ENCODE assay signal across 1 cellular context in the genomic region with DNA sequence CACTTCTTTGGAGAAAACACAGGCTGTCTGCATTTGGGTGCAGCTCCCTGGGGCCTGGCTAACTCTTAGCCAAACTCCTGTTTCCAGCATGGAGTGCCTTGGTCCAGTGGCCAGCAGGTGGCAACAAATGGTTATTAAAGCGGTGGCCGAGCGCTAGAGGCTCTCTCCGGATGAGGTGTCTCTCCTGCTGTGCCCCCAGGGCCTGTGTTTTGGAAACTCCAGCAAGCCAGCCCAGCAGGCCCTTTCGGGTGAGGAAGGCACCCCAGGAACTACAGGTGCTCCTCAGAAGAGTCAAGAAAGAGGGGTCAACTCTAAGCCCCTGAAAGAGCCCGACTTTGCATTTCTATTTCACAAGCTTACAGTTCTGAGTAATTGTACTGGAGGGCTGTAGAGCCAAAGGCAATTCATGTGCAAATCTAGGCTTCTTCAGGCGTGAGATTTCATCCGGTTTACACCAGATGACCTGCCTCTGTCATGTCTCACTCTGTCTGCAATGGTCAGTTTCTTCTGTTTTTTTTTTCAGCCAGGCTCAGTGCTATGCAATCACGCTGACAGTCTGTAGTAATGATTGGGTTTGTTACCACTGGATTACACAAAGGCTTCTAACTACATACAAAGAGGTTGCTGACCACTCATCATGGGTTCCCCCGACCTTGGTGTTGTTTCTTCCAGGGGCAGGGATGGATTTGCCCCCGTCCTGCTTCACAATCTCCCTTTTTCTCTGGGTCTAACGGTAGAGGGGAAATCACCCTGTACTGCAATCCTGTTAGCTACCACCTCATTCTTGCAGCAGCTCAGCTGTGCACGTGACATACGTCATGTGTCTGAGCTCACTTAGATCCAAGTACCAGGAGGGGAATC.
TF ChIP-seq lines count a peak whose summit lies in the region.

No MANE protein-coding gene starts in this region.

TF ChIP-seq in WTC11, 78 proteins besides CTCF, POLR2A, EP300 and RAD21 (continued from another document and continues in another):
- TF ChIP-seq, protein P1, sequence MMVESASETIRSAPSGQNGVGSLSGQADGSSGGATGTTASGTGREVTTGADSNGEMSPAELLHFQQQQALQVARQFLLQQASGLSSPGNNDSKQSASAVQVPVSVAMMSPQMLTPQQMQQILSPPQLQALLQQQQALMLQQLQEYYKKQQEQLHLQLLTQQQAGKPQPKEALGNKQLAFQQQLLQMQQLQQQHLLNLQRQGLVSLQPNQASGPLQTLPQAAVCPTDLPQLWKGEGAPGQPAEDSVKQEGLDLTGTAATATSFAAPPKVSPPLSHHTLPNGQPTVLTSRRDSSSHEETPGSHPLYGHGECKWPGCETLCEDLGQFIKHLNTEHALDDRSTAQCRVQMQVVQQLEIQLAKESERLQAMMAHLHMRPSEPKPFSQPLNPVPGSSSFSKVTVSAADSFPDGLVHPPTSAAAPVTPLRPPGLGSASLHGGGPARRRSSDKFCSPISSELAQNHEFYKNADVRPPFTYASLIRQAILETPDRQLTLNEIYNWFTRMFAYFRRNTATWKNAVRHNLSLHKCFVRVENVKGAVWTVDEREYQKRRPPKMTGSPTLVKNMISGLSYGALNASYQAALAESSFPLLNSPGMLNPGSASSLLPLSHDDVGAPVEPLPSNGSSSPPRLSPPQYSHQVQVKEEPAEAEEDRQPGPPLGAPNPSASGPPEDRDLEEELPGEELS (CRISPR knock-in tag; IDR thresholded peaks at IDR 0.05), result no peak
- no peak for TF ChIP-seq SMAD4 (CRISPR knock-in tag; IDR thresholded peaks at IDR 0.05)
- TF ChIP-seq ZBTB21 (CRISPR knock-in tag; IDR thresholded peaks at IDR 0.05; ENCODE audit: borderline replicate concordance), result peak; percentile 71; the same call in 1 of the 2 replicates
- TF ChIP-seq, protein P2, sequence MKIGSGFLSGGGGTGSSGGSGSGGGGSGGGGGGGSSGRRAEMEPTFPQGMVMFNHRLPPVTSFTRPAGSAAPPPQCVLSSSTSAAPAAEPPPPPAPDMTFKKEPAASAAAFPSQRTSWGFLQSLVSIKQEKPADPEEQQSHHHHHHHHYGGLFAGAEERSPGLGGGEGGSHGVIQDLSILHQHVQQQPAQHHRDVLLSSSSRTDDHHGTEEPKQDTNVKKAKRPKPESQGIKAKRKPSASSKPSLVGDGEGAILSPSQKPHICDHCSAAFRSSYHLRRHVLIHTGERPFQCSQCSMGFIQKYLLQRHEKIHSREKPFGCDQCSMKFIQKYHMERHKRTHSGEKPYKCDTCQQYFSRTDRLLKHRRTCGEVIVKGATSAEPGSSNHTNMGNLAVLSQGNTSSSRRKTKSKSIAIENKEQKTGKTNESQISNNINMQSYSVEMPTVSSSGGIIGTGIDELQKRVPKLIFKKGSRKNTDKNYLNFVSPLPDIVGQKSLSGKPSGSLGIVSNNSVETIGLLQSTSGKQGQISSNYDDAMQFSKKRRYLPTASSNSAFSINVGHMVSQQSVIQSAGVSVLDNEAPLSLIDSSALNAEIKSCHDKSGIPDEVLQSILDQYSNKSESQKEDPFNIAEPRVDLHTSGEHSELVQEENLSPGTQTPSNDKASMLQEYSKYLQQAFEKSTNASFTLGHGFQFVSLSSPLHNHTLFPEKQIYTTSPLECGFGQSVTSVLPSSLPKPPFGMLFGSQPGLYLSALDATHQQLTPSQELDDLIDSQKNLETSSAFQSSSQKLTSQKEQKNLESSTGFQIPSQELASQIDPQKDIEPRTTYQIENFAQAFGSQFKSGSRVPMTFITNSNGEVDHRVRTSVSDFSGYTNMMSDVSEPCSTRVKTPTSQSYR (CRISPR knock-in tag; IDR thresholded peaks at IDR 0.05), result no peak
- TF ChIP-seq TP53 (CRISPR knock-in tag; IDR thresholded peaks at IDR 0.05), result peak; percentile 67; the same call in 1 of the 2 replicates
- TF ChIP-seq NR3C1 (CRISPR knock-in tag; conservative IDR thresholded peaks at IDR 0.05; ENCODE audit: low read depth), result 0 out of 2 replicates have a peak, but pooled peaks have one; percentile 76
- TF ChIP-seq JUN (CRISPR knock-in tag; IDR thresholded peaks at IDR 0.05), result no peak
- TF ChIP-seq FOXK1 (CRISPR knock-in tag; IDR thresholded peaks at IDR 0.05), result peak; percentile 43; the same call in 1 of the 2 replicates
- no peak for TF ChIP-seq NR1H2 (CRISPR knock-in tag; IDR thresholded peaks at IDR 0.05)
- no peak for TF ChIP-seq SOX15 (CRISPR knock-in tag; IDR thresholded peaks at IDR 0.05)
- 0 out of 2 replicates have a peak, but pooled peaks have one; percentile 35 for TF ChIP-seq MYBL2 (CRISPR knock-in tag; IDR thresholded peaks at IDR 0.05)
- TF ChIP-seq ZNF416 (CRISPR knock-in tag; IDR thresholded peaks at IDR 0.05), result no peak
- no peak for TF ChIP-seq RELA (CRISPR knock-in tag; IDR thresholded peaks at IDR 0.05; ENCODE audit: borderline replicate concordance)
- TF ChIP-seq, protein P3, sequence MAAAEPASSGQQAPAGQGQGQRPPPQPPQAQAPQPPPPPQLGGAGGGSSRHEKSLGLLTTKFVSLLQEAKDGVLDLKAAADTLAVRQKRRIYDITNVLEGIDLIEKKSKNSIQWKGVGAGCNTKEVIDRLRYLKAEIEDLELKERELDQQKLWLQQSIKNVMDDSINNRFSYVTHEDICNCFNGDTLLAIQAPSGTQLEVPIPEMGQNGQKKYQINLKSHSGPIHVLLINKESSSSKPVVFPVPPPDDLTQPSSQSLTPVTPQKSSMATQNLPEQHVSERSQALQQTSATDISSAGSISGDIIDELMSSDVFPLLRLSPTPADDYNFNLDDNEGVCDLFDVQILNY (CRISPR knock-in tag; IDR thresholded peaks at IDR 0.05), result 0 out of 2 replicates have a peak, but pooled peaks have one; percentile 14
- TF ChIP-seq ZNF219 (CRISPR knock-in tag; IDR thresholded peaks at IDR 0.05; ENCODE audit: borderline replicate concordance), result peak; percentile 93; the same call in 1 of the 2 replicates
- TF ChIP-seq, protein P4, sequence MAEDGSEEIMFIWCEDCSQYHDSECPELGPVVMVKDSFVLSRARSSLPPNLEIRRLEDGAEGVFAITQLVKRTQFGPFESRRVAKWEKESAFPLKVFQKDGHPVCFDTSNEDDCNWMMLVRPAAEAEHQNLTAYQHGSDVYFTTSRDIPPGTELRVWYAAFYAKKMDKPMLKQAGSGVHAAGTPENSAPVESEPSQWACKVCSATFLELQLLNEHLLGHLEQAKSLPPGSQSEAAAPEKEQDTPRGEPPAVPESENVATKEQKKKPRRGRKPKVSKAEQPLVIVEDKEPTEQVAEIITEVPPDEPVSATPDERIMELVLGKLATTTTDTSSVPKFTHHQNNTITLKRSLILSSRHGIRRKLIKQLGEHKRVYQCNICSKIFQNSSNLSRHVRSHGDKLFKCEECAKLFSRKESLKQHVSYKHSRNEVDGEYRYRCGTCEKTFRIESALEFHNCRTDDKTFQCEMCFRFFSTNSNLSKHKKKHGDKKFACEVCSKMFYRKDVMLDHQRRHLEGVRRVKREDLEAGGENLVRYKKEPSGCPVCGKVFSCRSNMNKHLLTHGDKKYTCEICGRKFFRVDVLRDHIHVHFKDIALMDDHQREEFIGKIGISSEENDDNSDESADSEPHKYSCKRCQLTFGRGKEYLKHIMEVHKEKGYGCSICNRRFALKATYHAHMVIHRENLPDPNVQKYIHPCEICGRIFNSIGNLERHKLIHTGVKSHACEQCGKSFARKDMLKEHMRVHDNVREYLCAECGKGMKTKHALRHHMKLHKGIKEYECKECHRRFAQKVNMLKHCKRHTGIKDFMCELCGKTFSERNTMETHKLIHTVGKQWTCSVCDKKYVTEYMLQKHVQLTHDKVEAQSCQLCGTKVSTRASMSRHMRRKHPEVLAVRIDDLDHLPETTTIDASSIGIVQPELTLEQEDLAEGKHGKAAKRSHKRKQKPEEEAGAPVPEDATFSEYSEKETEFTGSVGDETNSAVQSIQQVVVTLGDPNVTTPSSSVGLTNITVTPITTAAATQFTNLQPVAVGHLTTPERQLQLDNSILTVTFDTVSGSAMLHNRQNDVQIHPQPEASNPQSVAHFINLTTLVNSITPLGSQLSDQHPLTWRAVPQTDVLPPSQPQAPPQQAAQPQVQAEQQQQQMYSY (CRISPR knock-in tag; IDR thresholded peaks at IDR 0.05), result no peak
- TF ChIP-seq GRHL2 (CRISPR knock-in tag; IDR thresholded peaks at IDR 0.05; ENCODE audit: insufficient replicate concordance, severe bottlenecking), result no peak
- TF ChIP-seq, protein P5, sequence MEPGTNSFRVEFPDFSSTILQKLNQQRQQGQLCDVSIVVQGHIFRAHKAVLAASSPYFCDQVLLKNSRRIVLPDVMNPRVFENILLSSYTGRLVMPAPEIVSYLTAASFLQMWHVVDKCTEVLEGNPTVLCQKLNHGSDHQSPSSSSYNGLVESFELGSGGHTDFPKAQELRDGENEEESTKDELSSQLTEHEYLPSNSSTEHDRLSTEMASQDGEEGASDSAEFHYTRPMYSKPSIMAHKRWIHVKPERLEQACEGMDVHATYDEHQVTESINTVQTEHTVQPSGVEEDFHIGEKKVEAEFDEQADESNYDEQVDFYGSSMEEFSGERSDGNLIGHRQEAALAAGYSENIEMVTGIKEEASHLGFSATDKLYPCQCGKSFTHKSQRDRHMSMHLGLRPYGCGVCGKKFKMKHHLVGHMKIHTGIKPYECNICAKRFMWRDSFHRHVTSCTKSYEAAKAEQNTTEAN (CRISPR knock-in tag; IDR thresholded peaks at IDR 0.05), result peak; percentile 69; the same call in 1 of the 2 replicates
- no peak for TF ChIP-seq CREB1 (CRISPR knock-in tag; IDR thresholded peaks at IDR 0.05)
- TF ChIP-seq, protein P6, sequence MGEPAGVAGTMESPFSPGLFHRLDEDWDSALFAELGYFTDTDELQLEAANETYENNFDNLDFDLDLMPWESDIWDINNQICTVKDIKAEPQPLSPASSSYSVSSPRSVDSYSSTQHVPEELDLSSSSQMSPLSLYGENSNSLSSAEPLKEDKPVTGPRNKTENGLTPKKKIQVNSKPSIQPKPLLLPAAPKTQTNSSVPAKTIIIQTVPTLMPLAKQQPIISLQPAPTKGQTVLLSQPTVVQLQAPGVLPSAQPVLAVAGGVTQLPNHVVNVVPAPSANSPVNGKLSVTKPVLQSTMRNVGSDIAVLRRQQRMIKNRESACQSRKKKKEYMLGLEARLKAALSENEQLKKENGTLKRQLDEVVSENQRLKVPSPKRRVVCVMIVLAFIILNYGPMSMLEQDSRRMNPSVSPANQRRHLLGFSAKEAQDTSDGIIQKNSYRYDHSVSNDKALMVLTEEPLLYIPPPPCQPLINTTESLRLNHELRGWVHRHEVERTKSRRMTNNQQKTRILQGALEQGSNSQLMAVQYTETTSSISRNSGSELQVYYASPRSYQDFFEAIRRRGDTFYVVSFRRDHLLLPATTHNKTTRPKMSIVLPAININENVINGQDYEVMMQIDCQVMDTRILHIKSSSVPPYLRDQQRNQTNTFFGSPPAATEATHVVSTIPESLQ (CRISPR knock-in tag; IDR thresholded peaks at IDR 0.05), result no peak
- TF ChIP-seq SP1 (CRISPR knock-in tag; conservative IDR thresholded peaks at IDR 0.05), result peak; percentile 30; the same call in 1 of the 2 replicates
- TF ChIP-seq, protein P7, sequence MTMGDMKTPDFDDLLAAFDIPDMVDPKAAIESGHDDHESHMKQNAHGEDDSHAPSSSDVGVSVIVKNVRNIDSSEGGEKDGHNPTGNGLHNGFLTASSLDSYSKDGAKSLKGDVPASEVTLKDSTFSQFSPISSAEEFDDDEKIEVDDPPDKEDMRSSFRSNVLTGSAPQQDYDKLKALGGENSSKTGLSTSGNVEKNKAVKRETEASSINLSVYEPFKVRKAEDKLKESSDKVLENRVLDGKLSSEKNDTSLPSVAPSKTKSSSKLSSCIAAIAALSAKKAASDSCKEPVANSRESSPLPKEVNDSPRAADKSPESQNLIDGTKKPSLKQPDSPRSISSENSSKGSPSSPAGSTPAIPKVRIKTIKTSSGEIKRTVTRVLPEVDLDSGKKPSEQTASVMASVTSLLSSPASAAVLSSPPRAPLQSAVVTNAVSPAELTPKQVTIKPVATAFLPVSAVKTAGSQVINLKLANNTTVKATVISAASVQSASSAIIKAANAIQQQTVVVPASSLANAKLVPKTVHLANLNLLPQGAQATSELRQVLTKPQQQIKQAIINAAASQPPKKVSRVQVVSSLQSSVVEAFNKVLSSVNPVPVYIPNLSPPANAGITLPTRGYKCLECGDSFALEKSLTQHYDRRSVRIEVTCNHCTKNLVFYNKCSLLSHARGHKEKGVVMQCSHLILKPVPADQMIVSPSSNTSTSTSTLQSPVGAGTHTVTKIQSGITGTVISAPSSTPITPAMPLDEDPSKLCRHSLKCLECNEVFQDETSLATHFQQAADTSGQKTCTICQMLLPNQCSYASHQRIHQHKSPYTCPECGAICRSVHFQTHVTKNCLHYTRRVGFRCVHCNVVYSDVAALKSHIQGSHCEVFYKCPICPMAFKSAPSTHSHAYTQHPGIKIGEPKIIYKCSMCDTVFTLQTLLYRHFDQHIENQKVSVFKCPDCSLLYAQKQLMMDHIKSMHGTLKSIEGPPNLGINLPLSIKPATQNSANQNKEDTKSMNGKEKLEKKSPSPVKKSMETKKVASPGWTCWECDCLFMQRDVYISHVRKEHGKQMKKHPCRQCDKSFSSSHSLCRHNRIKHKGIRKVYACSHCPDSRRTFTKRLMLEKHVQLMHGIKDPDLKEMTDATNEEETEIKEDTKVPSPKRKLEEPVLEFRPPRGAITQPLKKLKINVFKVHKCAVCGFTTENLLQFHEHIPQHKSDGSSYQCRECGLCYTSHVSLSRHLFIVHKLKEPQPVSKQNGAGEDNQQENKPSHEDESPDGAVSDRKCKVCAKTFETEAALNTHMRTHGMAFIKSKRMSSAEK (CRISPR knock-in tag; IDR thresholded peaks at IDR 0.05; ENCODE audit: borderline replicate concordance), result no peak
- TF ChIP-seq CBFB (CRISPR knock-in tag; IDR thresholded peaks at IDR 0.05; ENCODE audit: low read depth), result peak; percentile 66; the same call in 1 of the 2 replicates
- TF ChIP-seq, protein P8, sequence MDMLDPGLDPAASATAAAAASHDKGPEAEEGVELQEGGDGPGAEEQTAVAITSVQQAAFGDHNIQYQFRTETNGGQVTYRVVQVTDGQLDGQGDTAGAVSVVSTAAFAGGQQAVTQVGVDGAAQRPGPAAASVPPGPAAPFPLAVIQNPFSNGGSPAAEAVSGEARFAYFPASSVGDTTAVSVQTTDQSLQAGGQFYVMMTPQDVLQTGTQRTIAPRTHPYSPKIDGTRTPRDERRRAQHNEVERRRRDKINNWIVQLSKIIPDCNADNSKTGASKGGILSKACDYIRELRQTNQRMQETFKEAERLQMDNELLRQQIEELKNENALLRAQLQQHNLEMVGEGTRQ (CRISPR knock-in tag; IDR thresholded peaks at IDR 0.05), result peak; percentile 75
- TF ChIP-seq ETV6 (CRISPR knock-in tag; IDR thresholded peaks at IDR 0.05), result no peak; the same call in 1 of the 2 replicates
